ENCODE assay signal across 8 cellular contexts in the genomic region with DNA sequence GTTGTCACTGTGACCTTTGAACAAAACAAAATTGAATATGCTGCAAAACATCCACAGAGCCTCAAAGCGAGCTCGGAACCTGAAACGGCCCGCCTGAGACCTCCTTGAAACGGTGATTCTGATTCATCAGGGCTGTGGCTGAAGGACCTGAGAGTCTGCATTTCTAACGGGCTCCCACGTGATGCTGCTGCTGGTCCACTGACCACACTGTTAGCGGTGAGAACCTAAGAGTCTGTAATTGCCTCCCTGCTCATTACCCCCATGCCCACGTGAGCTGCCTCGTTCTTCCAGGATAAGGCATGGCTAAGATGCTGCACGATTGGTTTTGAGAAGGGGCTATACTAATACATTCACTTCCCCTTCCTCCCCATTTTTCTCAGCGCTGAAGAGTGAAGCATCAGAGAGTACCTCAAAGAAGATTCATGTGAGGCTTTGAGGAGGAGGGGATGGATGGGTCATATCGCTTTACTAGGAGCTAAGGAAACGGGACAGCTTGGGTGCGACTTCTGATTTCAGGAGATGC. TPM values are rescaled to one million over a fixed set of nuclear protein-coding genes. Genes with fewer than 3 reads are reported as not detected.
DNase-seq lines count a peak whose midpoint lies in the region; ATAC-seq, FAIRE-seq and TF ChIP-seq lines count a peak whose summit lies in the region.

No MANE protein-coding gene starts in this region.

- H4K8ac ChIP-seq in mesendoderm (ENCODE audit: low read depth, low read length) = no peak overlapping the region

- 0 out of 2 replicates have a peak, but pooled peaks have one; percentile 96 for TF ChIP-seq CTCF in WTC11 (IDR thresholded peaks at IDR 0.05)

- no peak overlapping the region for H3K18ac ChIP-seq in mesendoderm (ENCODE audit: low read length)

- FAIRE-seq in small intestine (lab: Jason Lieb, UNC) = no peak

- no peaks in the 10 kb centered on the region for H3K36me3 Mint-ChIP-seq in WTC11

- peaks cover 45% of the 10 kb centered on the region for H3K27me3 Mint-ChIP-seq in WTC11 (ENCODE audit: low read depth)

- no peak overlapping the region for H3K4ac ChIP-seq in mesendoderm (ENCODE audit: low read depth, low read length)

- H2BK15ac ChIP-seq in mesendoderm (replicated peaks; ENCODE audit: low read depth) = no peak overlapping the region

- no peaks in the 10 kb centered on the region for H3K79me1 ChIP-seq in mesendoderm (ENCODE audit: low read length)

- H3K27me3 ChIP-seq in mesendoderm (ENCODE audit: insufficient read depth, low read length, poor library complexity) = no peaks in the 10 kb centered on the region
- H3K27me3 ChIP-seq in small intestine (ENCODE audit: control insufficient read depth in 2 of 2, insufficient read depth in 2 of 2, low read length in 2 of 2) = no peaks in the 10 kb centered on the region

- H3K9me3 Mint-ChIP-seq in WTC11 = no peaks in the 10 kb centered on the region

- peaks cover 49% of the 10 kb centered on the region for H3K4me1 Mint-ChIP-seq in WTC11

- H3K23ac ChIP-seq in mesendoderm (ENCODE audit: low read length) = no peak overlapping the region

- no peak overlapping the region for H3K4me3 ChIP-seq in mesendoderm (ENCODE audit: low read length)
- no peak overlapping the region for H3K4me3 ChIP-seq in small intestine (ENCODE audit: low read depth in 1 of 2, low read length in 2 of 2)

- H3K4me1 ChIP-seq in mesendoderm (ENCODE audit: control insufficient read depth, low read depth, low read length) (peaks cover 7% of the 10 kb centered on the region), small intestine (ENCODE audit: control insufficient read depth in 2 of 2, insufficient read depth in 1 of 2, low read depth in 1 of 2, low read length in 1 of 2) (no peaks in the 10 kb centered on the region)

- CTCF ChIA-PET in WTC11 (lab: Charles Lee) = interaction anchor here (0.5 to 4.6 kb wide), 103 partner anchors 9 to 582 kb away, joined by 3 to 85 read pairs (median 4); partner anchors contain the start of genes CCDC185, FAM177B, SUSD4 and TLR5

- no peak overlapping the region for H2BK120ac ChIP-seq in mesendoderm (ENCODE audit: low read depth, low read length)

- no peak overlapping the region for H4K5ac ChIP-seq in mesendoderm (ENCODE audit: low read length)

- no peak overlapping the region for H3K27ac ChIP-seq in mesendoderm (ENCODE audit: low read depth, low read length)
- H3K27ac ChIP-seq in small intestine (ENCODE audit: low read depth in 1 of 2, low read length in 1 of 2) = no peak overlapping the region

- no peak for DNase-seq in left ventricle myocardium superior
- no peak for DNase-seq in left cardiac atrium
- no peak for DNase-seq in WTC11 (ENCODE audit: low spot score)
- DNase-seq in mesendoderm = no peak
- DNase-seq in CD1c-positive myeloid dendritic cell (ENCODE audit: extremely low spot score) = no peak
- DNase-seq in small intestine = no peak
- no peak for DNase-seq in RKO (ENCODE audit: low spot score)

- H2AK5ac ChIP-seq in mesendoderm (ENCODE audit: low read length) = no peak overlapping the region

- no peak overlapping the region for H3K27ac Mint-ChIP-seq in WTC11

- WGBS in mesendoderm (ENCODE audit: extremely low coverage, insufficient coverage, low lambda C conversion rate) = no CpG with 5 or more reads among the region's 15 CpGs
- WGBS in small intestine, 3 donors = 5 to 24% (median 10%) methylated on average over 15 of the region's 15 CpGs

- peak overlapping the region; percentile 69 for H3K4me3 Mint-ChIP-seq in WTC11

- H3K36me3 ChIP-seq in mesendoderm (ENCODE audit: control insufficient read depth, insufficient read depth, low read length) (no peaks in the 10 kb centered on the region), small intestine (ENCODE audit: control insufficient read depth in 2 of 2, insufficient read depth in 2 of 2, low read length in 2 of 2) (no peaks in the 10 kb centered on the region)

- POLR2A ChIA-PET in WTC11 (lab: Charles Lee) = interaction anchor here (0.5 kb wide), 1 partner anchor 1212 kb away, joined by 3 read pairs; no protein-coding TSS in a partner anchor

- ATAC-seq in left ventricle myocardium superior = peak; percentile 2
- ATAC-seq in left cardiac atrium = no peak
- ATAC-seq in WTC11 = peak; percentile 5
- no peak for ATAC-seq in HG03442 (IDR thresholded peaks at IDR 0.05; ENCODE audit: unreplicated experiment)

- H3K9me3 ChIP-seq in small intestine (ENCODE audit: control insufficient read depth, low read depth) = no peaks in the 10 kb centered on the region

- no peaks in the 10 kb centered on the region for H3K79me2 ChIP-seq in mesendoderm (ENCODE audit: control insufficient read depth, insufficient read depth, low read length)

- intact Hi-C loops in left ventricle myocardium superior (cut with micrococcal nuclease) (loop anchor here (10.0 kb wide), 1 partner anchor 551 kb away; no protein-coding TSS in a partner anchor), left cardiac atrium (cut with DNase I) (loop anchor here in 1 of 2 donors (5.0 to 10.0 kb wide), 3 partner anchors 111 to 549 kb away; no protein-coding TSS in a partner anchor)

- no peak overlapping the region for H3K56ac ChIP-seq in mesendoderm (ENCODE audit: low read length)

- H2BK5ac ChIP-seq in mesendoderm (ENCODE audit: low read length) = no peak overlapping the region

- peak overlapping the region; percentile 15 for H3K9ac ChIP-seq in mesendoderm (ENCODE audit: low read length)

- peak overlapping the region; percentile 19 for H3K4me2 ChIP-seq in mesendoderm (ENCODE audit: low read length)

TF ChIP-seq in WTC11, 78 proteins besides CTCF, POLR2A, EP300 and RAD21:
- TF ChIP-seq CREB1 (CRISPR knock-in tag; IDR thresholded peaks at IDR 0.05) = no peak
- TF ChIP-seq, protein P1, sequence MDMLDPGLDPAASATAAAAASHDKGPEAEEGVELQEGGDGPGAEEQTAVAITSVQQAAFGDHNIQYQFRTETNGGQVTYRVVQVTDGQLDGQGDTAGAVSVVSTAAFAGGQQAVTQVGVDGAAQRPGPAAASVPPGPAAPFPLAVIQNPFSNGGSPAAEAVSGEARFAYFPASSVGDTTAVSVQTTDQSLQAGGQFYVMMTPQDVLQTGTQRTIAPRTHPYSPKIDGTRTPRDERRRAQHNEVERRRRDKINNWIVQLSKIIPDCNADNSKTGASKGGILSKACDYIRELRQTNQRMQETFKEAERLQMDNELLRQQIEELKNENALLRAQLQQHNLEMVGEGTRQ (CRISPR knock-in tag; IDR thresholded peaks at IDR 0.05) = 0 out of 2 replicates have a peak, but pooled peaks have one; percentile 14

RNA-seq across cellular contexts. Expression of gene TLR5, which starts 9.7 kb away (rescaled TPM):
- total RNA-seq in left ventricle myocardium superior = 2.5 TPM
- total RNA-seq in left cardiac atrium = 1 to 10 TPM; 3.5 to 6.5 TPM
- 0.46 to 1.1 TPM (median 0.73 TPM) in 3 replicates for total RNA-seq in WTC11 (2021)
- polyA plus RNA-seq in mesendoderm (2013, experiment 1 of 2) = 0.25 TPM
- 0.21 TPM for polyA plus RNA-seq in mesendoderm (2013, experiment 2 of 2)
- polyA plus RNA-seq in small intestine = 1 to 10 TPM in 1 of 3 donors, not detected in 2; 1.8 TPM

Comparison
In these comparisons a context has a peak if more than half of its experiments do, and no peak if none do; other contexts are left out.
1. ATAC-seq: peak in left ventricle myocardium superior (single experiment) and WTC11 (single experiment); none in left cardiac atrium (0 of 2) and HG03442 (single experiment).